Comparison of ENCODE assay signal across 27 cellular contexts in the genomic region with DNA sequence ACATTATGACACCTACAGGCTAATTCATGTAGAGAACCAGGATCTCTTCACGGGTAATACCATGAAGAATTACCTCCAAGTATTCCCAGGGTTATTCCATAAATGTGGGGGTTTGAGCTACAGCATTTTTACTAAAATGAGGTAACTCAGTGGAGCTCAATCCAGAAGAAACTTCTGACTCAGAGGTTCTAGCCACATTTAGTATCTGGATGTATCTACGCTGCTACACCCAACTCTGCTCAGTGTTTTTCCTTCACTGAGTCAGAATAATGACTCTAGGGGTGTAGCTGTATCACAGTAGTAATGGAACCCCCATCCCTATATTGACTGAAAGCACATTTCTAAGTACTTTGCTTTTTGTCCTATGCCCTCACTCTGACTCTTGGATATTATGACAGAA. TPM values are rescaled to one million over a fixed set of nuclear protein-coding genes. Genes with fewer than 3 reads are reported as not detected.
DNase-seq lines count a peak whose midpoint lies in the region; ATAC-seq and TF ChIP-seq lines count a peak whose summit lies in the region.
"Had no signal": no experiment of that assay in that cellular context is flagged by ENCODE, and none has a peak within 500 bp of the region (broad histone marks: within the 10 kb centered on the region; RNA-seq: fewer than 3 reads in every experiment).

No MANE protein-coding gene starts in this region.

- no peak overlapping the region for H3K4me3 ChIP-seq in mammary epithelial cell (replicated peaks in 1 of 3; ENCODE audit: insufficient read depth in 1 of 3, low read depth in 2 of 3, low read length in 3 of 3)
- H3K4me3 ChIP-seq: A549, ascending aorta, gastroesophageal sphincter, MG63, pancreas, thoracic aorta, vagina had no signal

- H3K27ac Mint-ChIP-seq in MCF 10A (ENCODE audit: low read depth, unreplicated experiment) (no peak overlapping the region), natural killer cell (no peak overlapping the region)
- H3K27ac Mint-ChIP-seq in activated T-helper 17 cell treated with anti-CD3 and anti-CD28 coated beads, Interleukin-2, amount 50 U/mL, for 72 hours, result no peak overlapping the region
- H3K27ac Mint-ChIP-seq: activated CD8-positive, alpha-beta T cell treated with anti-CD3 and anti-CD28 coated beads, Interleukin-2, amount 10 ng/mL, durations not matched to agents 7 days and 5 days; activated naive CD4-positive, alpha-beta T cell treated with anti-CD3 and anti-CD28 coated beads for 36 hours; nephron; stimulated activated naive B cell treated with anti-CD40 and anti-IgM and Interleukin-4, amounts not matched to agents 10 μg/mL and 1 μg/mL and 100 μg/mL, for 72 hours had no signal

- no TSS peak for BruUV-seq in mammary epithelial cell (replicated peaks; lab: Mats Ljungman, UMichigan)
- BruUV-seq in MCF 10A (replicated peaks; lab: Mats Ljungman, UMichigan), result no TSS peak

- TF ChIP-seq CTCF in mammary epithelial cell (conservative IDR thresholded peaks at IDR 0.05 in 1 of 2, IDR thresholded peaks at IDR 0.05 in 1 of 2; ENCODE audit: extremely low read depth in 1 of 2, insufficient read depth in 1 of 2, low read depth in 1 of 2, low read length in 2 of 2) (no peak), MCF 10A (IDR thresholded peaks at IDR 0.05; ENCODE audit: unreplicated experiment) (no peak), natural killer cell (IDR thresholded peaks at IDR 0.05) (no peak)

- H3K27me3 Mint-ChIP-seq in MCF 10A (ENCODE audit: insufficient read depth, unreplicated experiment) (no peaks in the 10 kb centered on the region), natural killer cell (ENCODE audit: low read depth in 2 of 2) (no peaks in the 10 kb centered on the region)
- H3K27me3 Mint-ChIP-seq in activated T-helper 17 cell treated with anti-CD3 and anti-CD28 coated beads, Interleukin-2, amount 50 U/mL, for 72 hours, result no peaks in the 10 kb centered on the region
- H3K27me3 Mint-ChIP-seq: stimulated activated naive B cell treated with anti-CD40 and anti-IgM and Interleukin-4, amounts not matched to agents 10 μg/mL and 1 μg/mL and 100 μg/mL, for 72 hours had no signal

- H3K9ac ChIP-seq in mammary epithelial cell (ENCODE audit: insufficient read depth, low read length), result no peak overlapping the region

- H3K36me3 Mint-ChIP-seq in MCF 10A (ENCODE audit: insufficient read depth, unreplicated experiment) (peaks cover 24% of the 10 kb centered on the region), natural killer cell (peaks cover 15% of the 10 kb centered on the region)
- H3K36me3 Mint-ChIP-seq in activated T-helper 17 cell treated with anti-CD3 and anti-CD28 coated beads, Interleukin-2, amount 50 U/mL, for 72 hours (ENCODE audit: low read depth), result peaks cover 32% of the 10 kb centered on the region

- no peak overlapping the region for H3K4me3 Mint-ChIP-seq in MCF 10A (ENCODE audit: unreplicated experiment)
- H3K4me3 Mint-ChIP-seq in activated T-helper 17 cell treated with anti-CD3 and anti-CD28 coated beads, Interleukin-2, amount 50 U/mL, for 72 hours, result no peak overlapping the region
- no peak overlapping the region for H3K4me3 Mint-ChIP-seq in natural killer cell
- H3K4me3 Mint-ChIP-seq: activated CD8-positive, alpha-beta T cell treated with anti-CD3 and anti-CD28 coated beads, Interleukin-2, amount 10 ng/mL, durations not matched to agents 7 days and 5 days; activated naive CD4-positive, alpha-beta T cell treated with anti-CD3 and anti-CD28 coated beads for 36 hours; nephron; stimulated activated naive B cell treated with anti-CD40 and anti-IgM and Interleukin-4, amounts not matched to agents 10 μg/mL and 1 μg/mL and 100 μg/mL, for 72 hours had no signal

- peak; percentile 56 for ATAC-seq in activated T-helper 17 cell treated with anti-CD3 and anti-CD28 coated beads, Interleukin-2, amount 50 U/mL, for 72 hours (replicated peaks)
- ATAC-seq in GM21717 (IDR thresholded peaks at IDR 0.05; ENCODE audit: unreplicated experiment), result no peak
- ATAC-seq in natural killer cell, result no peak
- ATAC-seq: A549; activated CD8-positive, alpha-beta T cell treated with anti-CD3 and anti-CD28 coated beads, Interleukin-2, amount 10 ng/mL, durations not matched to agents 7 days and 5 days; gastroesophageal sphincter; Panc1; pancreas; stimulated activated naive B cell treated with anti-CD40 and anti-IgM and Interleukin-4, amounts not matched to agents 10 μg/mL and 1 μg/mL and 100 μg/mL, for 72 hours had no signal

- dilution Hi-C loops in mammary epithelial cell (cut with HindIII; ENCODE audit: low sequenced_read_pairs), result loop anchor here (5.0 kb wide), 1 partner anchor 106 kb away; no protein-coding TSS in a partner anchor

- CTCF ChIA-PET in mammary epithelial cell (lab: Charles Lee; ENCODE audit: low non-redundant PET) (no interaction called here), MCF 10A (lab: Yijun Ruan, JAX) (interaction anchor here (0.6 to 0.7 kb wide), 2 partner anchors 139 to 242 kb away, joined by 3 to 4 read pairs; partner anchors contain the start of gene SHC4)

- H3K79me2 ChIP-seq in mammary epithelial cell (ENCODE audit: insufficient read depth, low read length), result no peaks in the 10 kb centered on the region

- POLR2A ChIA-PET in MCF 10A (lab: Yijun Ruan, JAX), result interaction anchor here (1.2 kb wide), 1 partner anchor 52 kb away, joined by 4 read pairs; the partner anchor contains the start of gene COPS2

- no peaks in the 10 kb centered on the region for H3K4me1 Mint-ChIP-seq in MCF 10A (ENCODE audit: insufficient read depth, unreplicated experiment)
- no peaks in the 10 kb centered on the region for H3K4me1 Mint-ChIP-seq in activated T-helper 17 cell treated with anti-CD3 and anti-CD28 coated beads, Interleukin-2, amount 50 U/mL, for 72 hours
- no peaks in the 10 kb centered on the region for H3K4me1 Mint-ChIP-seq in natural killer cell
- H3K4me1 Mint-ChIP-seq: nephron; stimulated activated naive B cell treated with anti-CD40 and anti-IgM and Interleukin-4, amounts not matched to agents 10 μg/mL and 1 μg/mL and 100 μg/mL, for 72 hours had no signal

- no peaks in the 10 kb centered on the region for H3K4me1 ChIP-seq in mammary epithelial cell (ENCODE audit: insufficient read depth, low read length)
- H3K4me1 ChIP-seq: A549, ascending aorta, gastroesophageal sphincter, pancreas, vagina had no signal

- H3K9me3 ChIP-seq in mammary epithelial cell (replicated peaks; ENCODE audit: insufficient read depth, low read length), result no peaks in the 10 kb centered on the region
- H3K9me3 ChIP-seq: A549, ascending aorta, gastroesophageal sphincter, MG63, pancreas, thoracic aorta, vagina had no signal

- intact Hi-C loops in mammary epithelial cell (cut with micrococcal nuclease) (no loop called here), MCF 10A (cut with micrococcal nuclease) (no loop called here), natural killer cell (cut with micrococcal nuclease) (no loop called here)

- 58% methylated on average over 2 of the region's 2 CpGs for WGBS in mammary epithelial cell (ENCODE audit: low coverage, missing lambda C conversion rate)

- no peaks in the 10 kb centered on the region for H4K20me1 ChIP-seq in mammary epithelial cell (ENCODE audit: insufficient read depth, low read length)

- no peak overlapping the region for H3K4me2 ChIP-seq in mammary epithelial cell (ENCODE audit: insufficient read depth, low read depth, low read length)
- H3K4me2 ChIP-seq: A549 had no signal

- no peaks in the 10 kb centered on the region for H3K9me3 Mint-ChIP-seq in MCF 10A (ENCODE audit: unreplicated experiment)
- no peaks in the 10 kb centered on the region for H3K9me3 Mint-ChIP-seq in activated T-helper 17 cell treated with anti-CD3 and anti-CD28 coated beads, Interleukin-2, amount 50 U/mL, for 72 hours
- no peaks in the 10 kb centered on the region for H3K9me3 Mint-ChIP-seq in natural killer cell
- H3K9me3 Mint-ChIP-seq: activated naive CD4-positive, alpha-beta T cell treated with anti-CD3 and anti-CD28 coated beads for 36 hours; nephron; stimulated activated naive B cell treated with anti-CD40 and anti-IgM and Interleukin-4, amounts not matched to agents 10 μg/mL and 1 μg/mL and 100 μg/mL, for 72 hours had no signal

- no peaks in the 10 kb centered on the region for H3K36me3 ChIP-seq in mammary epithelial cell (ENCODE audit: insufficient read depth, low read length)
- H3K36me3 ChIP-seq: pancreas, vagina had no signal

- H3K27me3 ChIP-seq in mammary epithelial cell (ENCODE audit: insufficient read depth, low read length), result no peaks in the 10 kb centered on the region
- H3K27me3 ChIP-seq: ascending aorta, gastroesophageal sphincter, MG63, pancreas, vagina had no signal

- no peak overlapping the region for H2AFZ ChIP-seq in mammary epithelial cell (ENCODE audit: low read depth, low read length)

- DNase-seq in mammary epithelial cell (peak; percentile 43), MCF 10A (ENCODE audit: unreplicated experiment) (no peak), fibroblast of peridontal ligament (ENCODE audit: extremely low read depth) (peak; percentile 36), stromal cell of bone marrow (ENCODE audit: low read depth) (peak; percentile 69), NCI-H1417 treated with DMSO at 0.1 percent for 48 hours (lab: John Stamatoyannopoulos, UW) (no peak), natural killer cell (no peak)
- DNase-seq: activated CD4-positive, CD25-positive, alpha-beta regulatory T cell treated with anti-CD3 and anti-CD28 coated beads, Interleukin-2, amount 50 U/mL, for 72 hours; activated CD8-positive, alpha-beta T cell treated with anti-CD3 and anti-CD28 coated beads, Interleukin-2, amount 10 ng/mL, durations not matched to agents 7 days and 5 days; activated naive CD4-positive, alpha-beta T cell treated with anti-CD3 and anti-CD28 coated beads for 36 hours; cerebellar nuclear complex; islet precursor cell; MG63; NCI-H1417; pancreas; SIG-M5; stimulated activated CD4-positive, alpha-beta T cell treated with anti-CD3 and anti-CD28 coated beads, Interleukin-4, amount 100 ng/mL, for 1 hour; stimulated activated naive B cell treated with anti-CD40 and anti-IgM and Interleukin-4, amounts not matched to agents 10 μg/mL and 1 μg/mL and 100 μg/mL, for 72 hours had no signal

- no peak overlapping the region for H3K27ac ChIP-seq in mammary epithelial cell (ENCODE audit: insufficient read depth, low read depth, low read length)
- H3K27ac ChIP-seq: A549, ascending aorta, C4-2B, gastroesophageal sphincter, pancreas, thoracic aorta, vagina had no signal

- in situ Hi-C loops in mammary epithelial cell (cut with MboI; ENCODE audit: low sequenced_read_pairs in 2 of 2), result no loop called here

RNA-seq across cellular contexts. Expression of gene COPS2, which starts 52.4 kb away (rescaled TPM):
- total RNA-seq in mammary epithelial cell, result 10 to 100 TPM; 44.7 to 88.3 TPM
- polyA plus RNA-seq in mammary epithelial cell, result 37.2 TPM
- polyA minus RNA-seq in mammary epithelial cell, result 15.5 TPM
- total RNA-seq in MCF 10A (2022), result 123 and 132 TPM in 2 replicates
- total RNA-seq in activated T-helper 17 cell treated with anti-CD3 and anti-CD28 coated beads, Interleukin-2, amount 50 U/mL, for 72 hours, result 10 to 100 TPM; 66.1 to 86.2 TPM
- total RNA-seq in natural killer cell, result 10 to 100 TPM; 77.6 to 90.7 (median 89.3) TPM

RNA-seq across cellular contexts. Expression of gene SECISBP2L, which starts 56.8 kb away (rescaled TPM):
- total RNA-seq in mammary epithelial cell (10 to 100 TPM; 26.2 to 30.3 TPM), MCF 10A (2022) (19.6 and 32.3 TPM in 2 replicates), natural killer cell (10 to 100 TPM; 78.8 to 97.7 (median 93.7) TPM)
- 6.8 TPM for polyA plus RNA-seq in mammary epithelial cell
- 7.8 TPM for polyA minus RNA-seq in mammary epithelial cell
- total RNA-seq in activated T-helper 17 cell treated with anti-CD3 and anti-CD28 coated beads, Interleukin-2, amount 50 U/mL, for 72 hours, result 10 to 100 TPM; 20.1 to 40.2 TPM

Comparison
In these comparisons a context has a peak if more than half of its experiments do, and no peak if none do; other contexts are left out.
1. DNase-seq: peak in mammary epithelial cell (single experiment), fibroblast of peridontal ligament (single experiment) and stromal cell of bone marrow (single experiment); none in MCF 10A (single experiment), NCI-H1417 treated with DMSO at 0.1 percent for 48 hours (single experiment) and natural killer cell (single experiment).